ENCODE assay signal across 8 cellular contexts in the genomic region with DNA sequence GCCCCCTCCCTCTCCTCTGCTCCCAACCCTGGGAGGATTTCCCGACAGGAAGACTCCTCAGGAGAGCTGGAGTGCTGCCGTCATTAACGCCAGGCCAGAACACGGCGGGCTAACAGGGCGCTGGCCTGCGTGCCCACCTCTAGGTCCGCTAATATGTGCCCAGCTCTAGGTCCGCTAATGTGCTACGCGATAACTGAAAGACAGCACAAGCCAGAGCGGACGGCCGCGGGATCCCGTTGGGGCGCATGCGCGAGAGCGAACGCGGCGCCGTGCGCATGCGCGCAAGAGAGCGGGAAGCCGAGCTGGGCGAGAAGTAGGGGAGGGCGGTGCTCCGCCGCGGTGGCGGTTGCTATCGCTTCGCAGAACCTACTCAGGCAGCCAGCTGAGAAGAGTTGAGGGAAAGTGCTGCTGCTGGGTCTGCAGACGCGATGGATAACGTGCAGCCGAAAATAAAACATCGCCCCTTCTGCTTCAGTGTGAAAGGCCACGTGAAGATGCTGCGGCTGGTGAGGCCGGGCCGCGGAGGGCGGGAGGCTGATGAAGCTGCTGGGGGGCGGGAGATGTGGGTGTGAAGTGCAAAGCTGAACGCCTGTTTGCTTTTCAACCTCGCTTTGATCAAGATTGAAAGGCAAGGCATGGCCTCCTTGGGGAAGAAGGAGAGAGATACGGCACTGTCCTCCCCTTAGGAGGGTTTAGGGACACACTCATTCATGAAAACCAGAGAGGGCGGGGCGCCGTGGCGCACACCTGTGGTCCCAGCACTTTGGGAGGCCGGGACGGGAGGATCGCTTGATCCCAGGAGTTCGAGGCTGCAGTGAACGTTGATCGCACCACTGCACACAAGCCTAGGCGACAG. TPM values are rescaled to one million over a fixed set of nuclear protein-coding genes. Genes with fewer than 3 reads are reported as not detected.
DNase-seq lines count a peak whose midpoint lies in the region; ATAC-seq and TF ChIP-seq lines count a peak whose summit lies in the region.

Gene CKLF (plus strand): TSS at position 289 of the 856 bp plus-strand sequence. CDS start 140 bp downstream, at position 429.

- peak within 1 kb of the TSS; percentile 96 for H3K4me3 Mint-ChIP-seq in activated naive CD8-positive, alpha-beta T cell treated with anti-CD3 and anti-CD28 coated beads for 36 hours

- peaks cover 68% of the 10 kb centered on the region for H3K4me1 Mint-ChIP-seq in activated naive CD8-positive, alpha-beta T cell treated with anti-CD3 and anti-CD28 coated beads for 36 hours

- H3F3A ChIP-seq in SU-DHL-6 (ENCODE audit: insufficient read depth) = peaks cover 8% of the 10 kb centered on the region; the same call in 1 of the 2 replicates

- H3K4me3 ChIP-seq in SU-DHL-6 (ENCODE audit: insufficient read depth, low read length, poor library complexity, severe bottlenecking) (peak within 1 kb of the TSS; percentile 70), ovary (peak within 1 kb of the TSS; percentile 43), thoracic aorta (peak within 1 kb of the TSS; percentile 78)

- peaks cover 34% of the 10 kb centered on the region for H3K79me2 ChIP-seq in SU-DHL-6 (ENCODE audit: insufficient read depth, low read length)

- H3K27ac ChIP-seq in SU-DHL-6 (ENCODE audit: low read depth, low read length) = peak within 1 kb of the TSS; percentile 58
- H3K27ac ChIP-seq in ovary = peak within 1 kb of the TSS; percentile 90 to 96
- H3K27ac ChIP-seq in thoracic aorta = peak within 1 kb of the TSS; percentile 88 to 91

- H3K36me3 Mint-ChIP-seq in activated naive CD8-positive, alpha-beta T cell treated with anti-CD3 and anti-CD28 coated beads for 36 hours = peaks cover 34% of the 10 kb centered on the region

- no peaks in the 10 kb centered on the region for H3K27me3 ChIP-seq in SU-DHL-6 (ENCODE audit: low read length)
- H3K27me3 ChIP-seq in ovary = no peaks in the 10 kb centered on the region
- H3K27me3 ChIP-seq in thoracic aorta (replicated peaks; ENCODE audit: insufficient read depth) = no peaks in the 10 kb centered on the region

- TF ChIP-seq EP300 in ovary (IDR thresholded peaks at IDR 0.05) = no peak

- H3K36me3 ChIP-seq in SU-DHL-6 (ENCODE audit: low read length) (peaks cover under 1% of the 10 kb centered on the region; the same call in 1 of the 2 replicates), ovary (no peaks in the 10 kb centered on the region), thoracic aorta (no peaks in the 10 kb centered on the region)

- peak within 1 kb of the TSS; percentile 68 for H2AFZ ChIP-seq in SU-DHL-6 (ENCODE audit: low read depth, low read length, severe bottlenecking)

- peaks cover 2% of the 10 kb centered on the region for H3K9me3 Mint-ChIP-seq in activated naive CD8-positive, alpha-beta T cell treated with anti-CD3 and anti-CD28 coated beads for 36 hours

- TF ChIP-seq POLR2A in ovary (IDR thresholded peaks at IDR 0.05) = peak; percentile 89

- H3K9me3 ChIP-seq in SU-DHL-6 (ENCODE audit: insufficient read depth, low read length) (no peaks in the 10 kb centered on the region), ovary (no peaks in the 10 kb centered on the region), thoracic aorta (no peaks in the 10 kb centered on the region)

- DNase-seq in GM10266 (ENCODE audit: extremely low spot score) (peak; percentile 96), NCI-H1105 treated with DMSO at 0.1 percent for 48 hours (lab: John Stamatoyannopoulos, UW) (peak; percentile 74), head of caudate nucleus (peak; percentile 73 to 96 (median 88)), ovary (peak; percentile 86 to 95 (median 92)), thoracic aorta (ENCODE audit: low spot score) (peak; percentile 25)
- peak; percentile 93 for DNase-seq in activated naive CD8-positive, alpha-beta T cell treated with anti-CD3 and anti-CD28 coated beads for 36 hours

- no peaks in the 10 kb centered on the region for H4K20me1 ChIP-seq in SU-DHL-6 (ENCODE audit: low read depth, low read length)

- H3K4me1 ChIP-seq in ovary (ENCODE audit: insufficient read depth) (peaks cover 7% of the 10 kb centered on the region), thoracic aorta (ENCODE audit: control insufficient read depth in 1 of 2, low read depth in 2 of 2) (peaks cover 18 to 64% of the 10 kb centered on the region in 2 donors)

- no peaks in the 10 kb centered on the region for H3K9me2 ChIP-seq in SU-DHL-6 (replicated peaks; ENCODE audit: insufficient read depth, low read length)

- peak within 1 kb of the TSS; percentile 95 for H3K27ac Mint-ChIP-seq in activated naive CD8-positive, alpha-beta T cell treated with anti-CD3 and anti-CD28 coated beads for 36 hours

- peak within 1 kb of the TSS; percentile 75 for H3K4me2 ChIP-seq in SU-DHL-6 (ENCODE audit: low read depth, low read length, poor library complexity, severe bottlenecking)

- H3K27me3 Mint-ChIP-seq in activated naive CD8-positive, alpha-beta T cell treated with anti-CD3 and anti-CD28 coated beads for 36 hours = peaks cover 4% of the 10 kb centered on the region

- TF ChIP-seq CTCF in GM10266 (IDR thresholded peaks at IDR 0.05; ENCODE audit: control insufficient read depth, insufficient read depth, low read depth, missing control alignments) (no peak), SU-DHL-6 (IDR thresholded peaks at IDR 0.05; ENCODE audit: insufficient read depth, low read length, poor library complexity, severe bottlenecking) (no peak), ovary (IDR thresholded peaks at IDR 0.05) (no peak), thoracic aorta (IDR thresholded peaks at IDR 0.05) (no peak)

- intact Hi-C loops in head of caudate nucleus (cut with DNase I) = no loop called here
- intact Hi-C loops in ovary (cut with DNase I) = loop anchor here in 3 of 4 donors (5.0 to 10.0 kb wide), 3 partner anchors 35 to 68 kb away; partner anchors contain the start of gene CMTM3 (in 1 of the 3)

- peak within 1 kb of the TSS; percentile 67 for H3K9ac ChIP-seq in SU-DHL-6 (ENCODE audit: low read length)

- ATAC-seq in HG02642 (IDR thresholded peaks at IDR 0.05; ENCODE audit: poor library complexity, unreplicated experiment) (peak; percentile 83), thoracic aorta (ENCODE audit: insufficient number of reproducible peaks, low FRiP score, low read depth) (peak; percentile 52)

- whole genome bisulfite sequencing in ovary, 3 donors = 6 to 10% (median 8%) methylated on average over 62 to 63 of the region's 63 CpGs

RNA-seq across cellular contexts. Expression of gene CKLF, which starts in this region (rescaled TPM):
- 100 to 1,000 TPM in 1 of 2 experiments, 10 to 100 TPM in 1; 93.0 to 103 TPM for total RNA-seq in activated naive CD8-positive, alpha-beta T cell treated with anti-CD3 and anti-CD28 coated beads for 36 hours
- total RNA-seq in ovary = 10 to 100 TPM; 22.3 to 46.8 (median 30.6) TPM
- polyA plus RNA-seq in ovary = 10 to 100 TPM; 34.2 to 36.7 TPM
- 10 to 100 TPM; 23.4 to 39.8 TPM for total RNA-seq in thoracic aorta

Comparison
In these comparisons a context has a peak if more than half of its experiments do, and no peak if none do; other contexts are left out.
1. Peak in every context shown above with its lines: DNase-seq, ATAC-seq, H3K4me3 ChIP-seq and H3K27ac ChIP-seq.
2. DNase-seq: peak in every context shown above with its lines; median percentile 96 in GM10266; 93 in activated naive CD8-positive, alpha-beta T cell treated with anti-CD3 and anti-CD28 coated beads for 36 hours; 92 in ovary; 88 in head of caudate nucleus; 74 in NCI-H1105 treated with DMSO at 0.1 percent for 48 hours; 25 in thoracic aorta.